ENCODE assay signal across 10 cellular contexts in the genomic region with DNA sequence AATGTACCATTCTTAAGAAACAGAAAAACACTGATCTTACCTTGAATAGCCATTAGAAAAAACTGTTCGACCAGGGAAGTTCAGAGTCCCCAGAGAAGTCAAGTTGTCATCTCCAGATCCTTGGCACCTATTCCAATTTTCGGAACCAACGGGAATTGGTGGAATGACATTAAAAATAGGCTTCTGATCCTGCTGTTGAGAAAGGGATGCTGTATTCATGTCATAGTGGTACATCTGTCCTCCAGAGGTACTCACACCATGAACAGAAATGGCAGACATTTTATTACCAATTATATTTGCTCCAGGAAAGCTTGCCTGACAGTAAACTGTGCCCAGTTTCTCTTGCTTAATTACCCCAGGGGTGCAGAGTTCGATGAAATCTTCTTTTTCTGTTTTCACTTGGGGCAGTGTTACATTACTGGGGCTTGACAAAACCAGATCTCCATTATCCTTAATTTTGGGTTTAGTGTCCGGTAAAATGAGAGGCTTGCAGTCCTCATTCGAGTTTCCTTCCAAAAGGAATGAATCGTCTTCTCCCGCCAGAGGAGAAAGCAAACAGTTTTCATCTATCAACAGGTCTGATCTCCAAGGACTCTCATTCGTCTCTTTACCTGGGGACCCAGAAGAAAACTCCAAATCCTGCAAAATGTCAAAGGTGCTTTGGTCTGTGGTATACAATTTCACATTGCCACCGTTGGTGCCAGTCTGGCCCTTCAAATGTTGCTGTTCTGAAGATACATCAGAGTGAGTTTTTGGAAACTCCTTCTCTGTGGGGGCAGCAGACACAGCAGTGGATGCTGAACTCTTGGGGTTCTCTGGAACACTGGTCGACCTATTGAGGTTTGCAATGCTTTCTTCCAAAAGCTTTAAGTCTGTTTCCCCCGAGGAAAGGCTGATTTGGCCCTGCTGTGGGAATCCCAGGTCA. TPM values are rescaled to one million over a fixed set of nuclear protein-coding genes. Genes with fewer than 3 reads are reported as not detected.
DNase-seq lines count a peak whose midpoint lies in the region; ATAC-seq, FAIRE-seq and TF ChIP-seq lines count a peak whose summit lies in the region.
"Had no signal": no experiment of that assay in that cellular context is flagged by ENCODE, and none has a peak within 500 bp of the region (broad histone marks: within the 10 kb centered on the region; RNA-seq: fewer than 3 reads in every experiment).

No MANE protein-coding gene starts in this region.

- H3K27me3 ChIP-seq in mesendoderm (ENCODE audit: insufficient read depth, low read length, poor library complexity), result no peaks in the 10 kb centered on the region

- TF ChIP-seq RAD21 in A549 (conservative IDR thresholded peaks at IDR 0.05 in 1 of 2, IDR thresholded peaks at IDR 0.05 in 1 of 2), result no peak

- TF ChIP-seq EP300 in A549 (IDR thresholded peaks at IDR 0.05), result no peak

- no peaks in the 10 kb centered on the region for H3K9me3 Mint-ChIP-seq in brain

- POLR2A ChIA-PET in A549 (lab: Yijun Ruan, JAX), result interaction anchor here (0.6 to 1.5 kb wide), 3 partner anchors 96 to 398 kb away, joined by 3 to 9 read pairs (median 7); no protein-coding TSS in a partner anchor

- peak overlapping the region; percentile 28 for H3K56ac ChIP-seq in mesendoderm (ENCODE audit: low read length)

- H4K8ac ChIP-seq in mesendoderm (ENCODE audit: low read depth, low read length), result no peak overlapping the region

- TF ChIP-seq CTCF in A549 (IDR thresholded peaks at IDR 0.05) (no peak), brain (conservative IDR thresholded peaks at IDR 0.05) (no peak)

- H3K4me3 Mint-ChIP-seq in brain, result peak overlapping the region; percentile 67 to 97 (median 88)

- H3K4me1 ChIP-seq in A549, result peaks cover 7% of the 10 kb centered on the region; the same call in 2 of the 3 replicates
- peaks cover 10% of the 10 kb centered on the region for H3K4me1 ChIP-seq in mesendoderm (ENCODE audit: control insufficient read depth, low read depth, low read length)

- no peak for TF ChIP-seq POLR2A in A549 (IDR thresholded peaks at IDR 0.05; ENCODE audit: low read length)

- ATAC-seq in A549 (no peak), GM18868 (IDR thresholded peaks at IDR 0.05; ENCODE audit: unreplicated experiment) (no peak)

- peaks cover 5% of the 10 kb centered on the region for H3K79me2 ChIP-seq in mesendoderm (ENCODE audit: control insufficient read depth, insufficient read depth, low read length)

- no peak overlapping the region for H3K9ac ChIP-seq in mesendoderm (ENCODE audit: low read length)

- peak overlapping the region; percentile 39 for H2AK5ac ChIP-seq in mesendoderm (ENCODE audit: low read length)

- no peaks in the 10 kb centered on the region for H3K9me3 ChIP-seq in A549

- no peak overlapping the region for H4K5ac ChIP-seq in mesendoderm (ENCODE audit: low read length)

- no peaks in the 10 kb centered on the region for H3K36me3 ChIP-seq in mesendoderm (ENCODE audit: control insufficient read depth, insufficient read depth, low read length)

- H2BK5ac ChIP-seq in mesendoderm (ENCODE audit: low read length), result no peak overlapping the region

- H3K27ac Mint-ChIP-seq in brain, result peak overlapping the region in 1 of 5 experiments; percentile 88

- H3K27me3 Mint-ChIP-seq in brain, result peaks cover 28% of the 10 kb centered on the region

- H3K18ac ChIP-seq in mesendoderm (ENCODE audit: low read length), result peak overlapping the region; percentile 65

- DNase-seq in A549 (ENCODE audit: low read depth in 1 of 2, low spot score in 1 of 2), result no peak
- no peak for DNase-seq in GM19239 (ENCODE audit: insufficient read length, low spot score)
- no peak for DNase-seq in mesendoderm
- DNase-seq in activated effector memory CD4-positive, alpha-beta T cell treated with anti-CD3 and anti-CD28 coated beads, Interleukin-2, amount 50 U/mL, for 16 hours, result no peak
- DNase-seq in NCI-H345 treated with DMSO at 0.1 percent for 48 hours (lab: John Stamatoyannopoulos, UW; ENCODE audit: unreplicated experiment), result no peak
- no peak for DNase-seq in SKM-1 (lab: John Stamatoyannopoulos, UW; ENCODE audit: unreplicated experiment)
- DNase-seq: activated CD4-positive, alpha-beta T cell treated with anti-CD3 and anti-CD28 coated beads for 4 hours had no signal

- CTCF ChIA-PET in A549 (lab: Yijun Ruan, JAX), result interaction anchor here (0.6 to 2.4 kb wide), 11 partner anchors 9 to 478 kb away, joined by 3 to 15 read pairs (median 3); no protein-coding TSS in a partner anchor

- FAIRE-seq in A549 (lab: Jason Lieb, UNC) (peak; percentile 54), GM19239 (lab: Jason Lieb, UNC) (peak; percentile 28)
- FAIRE-seq: urothelium cell line had no signal

- peak overlapping the region; percentile 31 for H3K4ac ChIP-seq in mesendoderm (ENCODE audit: low read depth, low read length)

- H3K36me3 Mint-ChIP-seq in brain, result peaks cover 20% of the 10 kb centered on the region

- H2BK120ac ChIP-seq in mesendoderm (ENCODE audit: low read depth, low read length), result no peak overlapping the region

- H3K27ac ChIP-seq in A549 (peak overlapping the region; percentile 96 to 99), mesendoderm (ENCODE audit: low read depth, low read length) (no peak overlapping the region)

- 2% methylated on average over 12 of the region's 12 CpGs for WGBS in A549 (ENCODE audit: missing lambda C conversion rate)
- no CpG with 5 or more reads among the region's 12 CpGs for WGBS in mesendoderm (ENCODE audit: extremely low coverage, insufficient coverage, low lambda C conversion rate)

- H3K4me1 Mint-ChIP-seq in brain, result peaks cover 73% of the 10 kb centered on the region

- H3K23ac ChIP-seq in mesendoderm (ENCODE audit: low read length), result peak overlapping the region; percentile 54

- H3K4me2 ChIP-seq in A549 (peak overlapping the region; percentile 88), mesendoderm (ENCODE audit: low read length) (no peak overlapping the region)

- peak overlapping the region; percentile 86 for H3K4me3 ChIP-seq in A549
- H3K4me3 ChIP-seq in mesendoderm (ENCODE audit: low read length), result no peak overlapping the region

- no peak overlapping the region for H2BK15ac ChIP-seq in mesendoderm (replicated peaks; ENCODE audit: low read depth)

- H3K79me1 ChIP-seq in mesendoderm (ENCODE audit: low read length), result peaks cover 4% of the 10 kb centered on the region

TF ChIP-seq in A549, 52 proteins besides CTCF, POLR2A, EP300 and RAD21:
- TF ChIP-seq HOXB13 (CRISPR knock-in tag; IDR thresholded peaks at IDR 0.05; ENCODE audit: low read depth) (no peak), GATA3 (IDR thresholded peaks at IDR 0.05; ENCODE audit: borderline replicate concordance) (peak; percentile 1; the same call in 1 of the 2 replicates)
TF ChIP-seq in A549: peak in this region for 1.

RNA-seq across cellular contexts. Expression of gene NR3C1, which starts 3.6 kb away (rescaled TPM):
- polyA plus RNA-seq in A549 (2011; rRNA removed) (73.0 and 79.5 TPM in 2 replicates), A549 (2017; fragmentation: RNase III; extraction: RNeasy Plus Mini Kit Qiagen cat#74134 plus additional on column Dnase treatment) (46.5 to 48.8 TPM (median 48.2 TPM) in 3 replicates), brain (ENCODE audit: insufficient read depth, low read depth, low replicate concordance) (7.2 TPM)
- 14.9 and 18.7 TPM in 2 replicates for polyA plus RNA-seq in A549 (2012; cell fraction: cytosol; rRNA removed)
- 10.0 and 13.8 TPM in 2 replicates for polyA plus RNA-seq in A549 (2012; cell fraction: nucleus; rRNA removed)
- 82.2 and 84.0 TPM in 2 replicates for polyA minus RNA-seq in A549 (2011; rRNA and poly(A)+ RNA removed)
- 12.1 TPM for polyA plus RNA-seq in mesendoderm (2013, experiment 1 of 2)
- 11.5 TPM for polyA plus RNA-seq in mesendoderm (2013, experiment 2 of 2)
